20 cellular contexts compared by ENCODE assay signal in genomic region chr11:121967131-121967689, GRCh38.
"Had no signal": no experiment of that assay in that cellular context is flagged by ENCODE, and none has a peak within 500 bp of the region (broad histone marks: within the 10 kb centered on the region; RNA-seq: fewer than 3 reads in every experiment).

No MANE protein-coding gene starts in this region.

- ATAC-seq: activated naive CD8-positive, alpha-beta T cell treated with anti-CD3 and anti-CD28 coated beads, Interleukin-2, amount 50 U/mL, for 24 hours; effector memory CD8-positive, alpha-beta T cell; foreskin keratinocyte; heart left ventricle; left cardiac atrium; SK-N-SH treated with all-trans-retinoic acid at 6 μM for 48 hours had no signal

- H3K27me3 ChIP-seq: foreskin keratinocyte, right atrium auricular region, suprapubic skin had no signal

- H3K4me2 ChIP-seq: smooth muscle cell had no signal

- H3K4me3 ChIP-seq: heart left ventricle, lung, right atrium auricular region, smooth muscle cell, suprapubic skin had no signal

- H3K9me3 ChIP-seq: heart left ventricle, right atrium auricular region, suprapubic skin had no signal

- H3K36me3 ChIP-seq: heart left ventricle, right atrium auricular region, suprapubic skin had no signal

- DNase-seq: activated CD4-positive, CD25-positive, alpha-beta regulatory T cell treated with anti-CD3 and anti-CD28 coated beads, Interleukin-2, amount 50 U/mL, for 72 hours; activated naive CD4-positive, alpha-beta T cell treated with Interleukin-2 at 50 U/mL for 16 hours; activated naive CD8-positive, alpha-beta T cell treated with anti-CD3 and anti-CD28 coated beads, Interleukin-2, amount 50 U/mL, for 24 hours; cortex of kidney; effector memory CD8-positive, alpha-beta T cell; foreskin keratinocyte; heart left ventricle; left cardiac atrium; naive B cell; stimulated activated CD4-positive, alpha-beta T cell treated with anti-CD3 and anti-CD28 coated beads, Interleukin-4, amount 100 ng/mL, for 4 hours; stimulated activated CD8-positive, alpha-beta memory T cell treated with anti-CD3 and anti-CD28 coated beads, Interleukin-4, amount 100 ng/mL, for 48 hours; stimulated activated naive CD4-positive, alpha-beta T cell treated with Interleukin-2 at 50 U/mL for 16 hours; T-helper 1 cell; T1000; trophoblast cell had no signal

- H3K4me1 ChIP-seq: right atrium auricular region, suprapubic skin had no signal

- H3K27ac ChIP-seq: foreskin keratinocyte, heart left ventricle, right atrium auricular region, suprapubic skin had no signal
